Comparison of ENCODE assay signal across 8 cellular contexts in the genomic region with DNA sequence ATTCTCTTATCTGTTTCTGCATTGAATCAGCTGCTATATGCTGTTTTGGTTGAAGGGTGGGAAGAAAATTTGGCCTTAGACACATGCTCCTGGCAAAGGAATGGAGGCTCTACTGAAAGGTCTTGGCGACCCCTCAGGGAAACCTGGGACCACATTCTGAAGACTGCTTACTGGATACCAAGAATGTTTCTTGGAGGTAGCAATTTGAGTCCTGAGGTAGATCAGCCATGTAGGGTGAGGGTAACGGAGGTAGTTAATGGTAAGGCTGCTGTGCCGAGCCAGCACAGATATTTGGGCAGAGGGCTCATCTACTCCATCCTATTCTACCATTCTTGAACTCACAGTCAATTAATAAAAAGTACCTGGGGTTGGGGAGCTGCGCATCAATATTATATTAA. TPM values are rescaled to one million over a fixed set of nuclear protein-coding genes. Genes with fewer than 3 reads are reported as not detected.
DNase-seq lines count a peak whose midpoint lies in the region; ATAC-seq and TF ChIP-seq lines count a peak whose summit lies in the region.

No MANE protein-coding gene starts in this region.

- H3K9me3 Mint-ChIP-seq in T-helper 2 cell treated with Interferon-gamma antibody and Interleukin-4, amounts not matched to agents 5 μg/mL and 100 μg/mL, for 36 hours: no peaks in the 10 kb centered on the region
- no peaks in the 10 kb centered on the region for H3K9me3 Mint-ChIP-seq in activated CD8-positive, alpha-beta T cell treated with anti-CD3 and anti-CD28 coated beads, Interleukin-2, amount 10 ng/mL, durations not matched to agents 7 days and 5 days (ENCODE audit: insufficient read depth)
- H3K9me3 Mint-ChIP-seq in immature natural killer cell: no peaks in the 10 kb centered on the region

- peak overlapping the region; percentile 83 for H3K27ac ChIP-seq in temporal lobe (ENCODE audit: low read depth, low read length)

- peak overlapping the region; percentile 82 for H3K4me3 Mint-ChIP-seq in T-helper 2 cell treated with Interferon-gamma antibody and Interleukin-4, amounts not matched to agents 5 μg/mL and 100 μg/mL, for 36 hours
- H3K4me3 Mint-ChIP-seq in activated CD8-positive, alpha-beta T cell treated with anti-CD3 and anti-CD28 coated beads, Interleukin-2, amount 10 ng/mL, durations not matched to agents 7 days and 5 days: peak overlapping the region; percentile 97
- peak overlapping the region; percentile 86 to 99 (median 89) for H3K4me3 Mint-ChIP-seq in immature natural killer cell

- POLR2A ChIA-PET in activated CD8-positive, alpha-beta T cell treated with anti-CD3 and anti-CD28 coated beads, Interleukin-2, amount 10 ng/mL, durations not matched to agents 7 days and 5 days (lab: Charles Lee): interaction anchor here (0.7 to 2.3 kb wide), 8 partner anchors 26 to 282 kb away, joined by 3 to 21 read pairs (median 3); no protein-coding TSS in a partner anchor

- no peak for DNase-seq in T-helper 2 cell treated with Interferon-gamma antibody and Interleukin-4, amounts not matched to agents 5 μg/mL and 100 μg/mL, for 36 hours (ENCODE audit: low spot score)
- no peak for DNase-seq in T-helper 2 cell
- no peak for DNase-seq in activated CD8-positive, alpha-beta T cell treated with anti-CD3 and anti-CD28 coated beads, Interleukin-2, amount 10 ng/mL, durations not matched to agents 7 days and 5 days
- no peak for DNase-seq in immature natural killer cell
- DNase-seq in GM10266 (ENCODE audit: extremely low spot score): no peak
- DNase-seq in NCI-H1105 treated with DMSO at 0.1 percent for 48 hours (lab: John Stamatoyannopoulos, UW): no peak

- H3K4me1 Mint-ChIP-seq in T-helper 2 cell treated with Interferon-gamma antibody and Interleukin-4, amounts not matched to agents 5 μg/mL and 100 μg/mL, for 36 hours (ENCODE audit: low read depth): peaks cover 29% of the 10 kb centered on the region
- peaks cover 34% of the 10 kb centered on the region for H3K4me1 Mint-ChIP-seq in activated CD8-positive, alpha-beta T cell treated with anti-CD3 and anti-CD28 coated beads, Interleukin-2, amount 10 ng/mL, durations not matched to agents 7 days and 5 days (ENCODE audit: low read depth)
- H3K4me1 Mint-ChIP-seq in immature natural killer cell: peaks cover 43 to 52% of the 10 kb centered on the region in 2 donors

- H3K36me3 Mint-ChIP-seq in T-helper 2 cell treated with Interferon-gamma antibody and Interleukin-4, amounts not matched to agents 5 μg/mL and 100 μg/mL, for 36 hours (ENCODE audit: low read depth): peaks cover 4% of the 10 kb centered on the region
- H3K36me3 Mint-ChIP-seq in activated CD8-positive, alpha-beta T cell treated with anti-CD3 and anti-CD28 coated beads, Interleukin-2, amount 10 ng/mL, durations not matched to agents 7 days and 5 days (ENCODE audit: low read depth): peaks cover 10% of the 10 kb centered on the region
- H3K36me3 Mint-ChIP-seq in immature natural killer cell: no peaks in the 10 kb centered on the region

- peak; percentile 9 for ATAC-seq in HG03097 (IDR thresholded peaks at IDR 0.05; ENCODE audit: low FRiP score, unreplicated experiment)
- no peak for ATAC-seq in activated CD8-positive, alpha-beta T cell treated with anti-CD3 and anti-CD28 coated beads, Interleukin-2, amount 10 ng/mL, durations not matched to agents 7 days and 5 days

- H3K27ac Mint-ChIP-seq in T-helper 2 cell treated with Interferon-gamma antibody and Interleukin-4, amounts not matched to agents 5 μg/mL and 100 μg/mL, for 36 hours: peak overlapping the region; percentile 88
- peak overlapping the region; percentile 75 for H3K27ac Mint-ChIP-seq in activated CD8-positive, alpha-beta T cell treated with anti-CD3 and anti-CD28 coated beads, Interleukin-2, amount 10 ng/mL, durations not matched to agents 7 days and 5 days
- peak overlapping the region; percentile 76 to 98 (median 92) for H3K27ac Mint-ChIP-seq in immature natural killer cell

- peaks cover 5% of the 10 kb centered on the region for H3K27me3 Mint-ChIP-seq in T-helper 2 cell treated with Interferon-gamma antibody and Interleukin-4, amounts not matched to agents 5 μg/mL and 100 μg/mL, for 36 hours (ENCODE audit: low read depth)
- H3K27me3 Mint-ChIP-seq in activated CD8-positive, alpha-beta T cell treated with anti-CD3 and anti-CD28 coated beads, Interleukin-2, amount 10 ng/mL, durations not matched to agents 7 days and 5 days (ENCODE audit: low read depth): peaks cover 3% of the 10 kb centered on the region
- peaks cover 7 to 22% (median 18%) of the 10 kb centered on the region in 3 donors for H3K27me3 Mint-ChIP-seq in immature natural killer cell (ENCODE audit: low read depth in 3 of 3)

- TF ChIP-seq CTCF in GM10266 (IDR thresholded peaks at IDR 0.05; ENCODE audit: control insufficient read depth, insufficient read depth, low read depth, missing control alignments): no peak

- CTCF ChIA-PET in activated CD8-positive, alpha-beta T cell treated with anti-CD3 and anti-CD28 coated beads, Interleukin-2, amount 10 ng/mL, durations not matched to agents 7 days and 5 days (lab: Charles Lee): interaction anchor here (0.8 to 2.9 kb wide), 11 partner anchors 11 to 282 kb away, joined by 3 to 25 read pairs (median 4); no protein-coding TSS in a partner anchor

RNA-seq across cellular contexts. Expression of gene PHF3, which starts 0.4 kb away (rescaled TPM):
- 10 to 100 TPM; 39.3 to 40.2 TPM for total RNA-seq in activated CD8-positive, alpha-beta T cell treated with anti-CD3 and anti-CD28 coated beads, Interleukin-2, amount 10 ng/mL, durations not matched to agents 7 days and 5 days
- 10 to 100 TPM in 1 of 3 donors, 1 to 10 TPM in 2; 4.9 to 31.9 (median 9.5) TPM for polyA plus RNA-seq in immature natural killer cell
- total RNA-seq in temporal lobe: 73.8 TPM
